8 cellular contexts compared by ENCODE assay signal in genomic region chr2:217434183-217434620, GRCh38.
DNase-seq lines count a peak whose midpoint lies in the region; ATAC-seq and TF ChIP-seq lines count a peak whose summit lies in the region.

No MANE protein-coding gene starts in this region.

- H3K4me1 ChIP-seq in endodermal cell (ENCODE audit: control insufficient read depth, insufficient read depth, low read length) (peaks cover 14% of the 10 kb centered on the region), lung (ENCODE audit: control insufficient read depth in 2 of 2, insufficient read depth in 2 of 2, low read length in 2 of 2) (peaks cover 11 to 20% of the 10 kb centered on the region in 2 donors)

- H3K9ac ChIP-seq in endodermal cell (ENCODE audit: extremely low read depth, low read length, poor library complexity, severe bottlenecking) = no peak overlapping the region

- H3K27ac ChIP-seq in endodermal cell (ENCODE audit: low read depth, low read length) (peak overlapping the region; percentile 74), lung (ENCODE audit: low read depth in 1 of 2, low read length in 1 of 2) (peak overlapping the region; percentile 1 to 43), substantia nigra (ENCODE audit: low read depth, low read length, poor library complexity, severe bottlenecking) (no peak overlapping the region)

- H3K4me3 Mint-ChIP-seq in endodermal cell = no peak overlapping the region

- H3K27ac Mint-ChIP-seq in endodermal cell = peak overlapping the region; percentile 72

- TF ChIP-seq CTCF in GM13977 (IDR thresholded peaks at IDR 0.05; ENCODE audit: extremely low read depth, insufficient read depth, missing control alignments) (no peak), endodermal cell (conservative IDR thresholded peaks at IDR 0.05) (no peak), lung (IDR thresholded peaks at IDR 0.05; ENCODE audit: control extremely low read depth, extremely low read depth) (no peak)

- H3K27me3 Mint-ChIP-seq in endodermal cell (ENCODE audit: insufficient read depth) = no peaks in the 10 kb centered on the region

- peak; percentile 98 for ATAC-seq in HG02642 (IDR thresholded peaks at IDR 0.05; ENCODE audit: poor library complexity, unreplicated experiment)
- ATAC-seq in SK-N-SH treated with all-trans-retinoic acid at 6 μM for 48 hours = peak; percentile 100
- peak; percentile 93 for ATAC-seq in lung (ENCODE audit: insufficient read depth, low FRiP score)

- H3K4me3 ChIP-seq in endodermal cell (ENCODE audit: low read length) = no peak overlapping the region
- H3K4me3 ChIP-seq in lung = no peak overlapping the region

- no peaks in the 10 kb centered on the region for H3K36me3 Mint-ChIP-seq in endodermal cell (ENCODE audit: low read depth)

- H3K9me3 ChIP-seq in endodermal cell (ENCODE audit: control insufficient read depth, low read length) (no peaks in the 10 kb centered on the region), lung (ENCODE audit: control insufficient read depth in 2 of 2, insufficient read depth in 1 of 2, low read length in 1 of 2) (peaks cover 0 to 1% of the 10 kb centered on the region in 2 donors)

- in situ Hi-C loops in ACHN (cut with HindIII; ENCODE audit: low pct_ligation_motif_present, low pct_unique_long_range_greater_than_20kb, low sequenced_read_pairs) = no loop called here
- in situ Hi-C loops in GM13977 (cut with MboI; ENCODE audit: low pct_unique_long_range_greater_than_20kb, low sequenced_read_pairs, unreplicated experiment) = no loop called here

- WGBS in endodermal cell (ENCODE audit: insufficient coverage in 1 of 2, insufficient read length in 1 of 2), 2 experiments = 11 to 21% methylated on average over 3 of the region's 3 CpGs
- 4 to 12% methylated on average over 3 of the region's 3 CpGs for WGBS in lung, 2 donors

- H3K27me3 ChIP-seq in endodermal cell (ENCODE audit: control insufficient read depth, insufficient read depth, low read length, poor library complexity, severe bottlenecking) = no peaks in the 10 kb centered on the region
- no peaks in the 10 kb centered on the region for H3K27me3 ChIP-seq in lung (ENCODE audit: control insufficient read depth, insufficient read depth)

- peak; percentile 83 for DNase-seq in ACHN
- DNase-seq in GM13977 (ENCODE audit: low spot score) = peak; percentile 72
- peak; percentile 91 for DNase-seq in NCI-H1105 treated with DMSO at 0.1 percent for 48 hours (lab: John Stamatoyannopoulos, UW)
- peak; percentile 93 for DNase-seq in endodermal cell
- DNase-seq in lung (ENCODE audit: low spot score) = peak; percentile 84
- DNase-seq in substantia nigra (lab: John Stamatoyannopoulos, UW) = peak in 47 of 49 donors; percentile 35 to 96 (median 82)

- H3K36me3 ChIP-seq in endodermal cell (ENCODE audit: control insufficient read depth, insufficient read depth, low read length) (no peaks in the 10 kb centered on the region), lung (ENCODE audit: control insufficient read depth in 2 of 2, insufficient read depth in 2 of 2, low read length in 2 of 2) (no peaks in the 10 kb centered on the region)

- no peaks in the 10 kb centered on the region for H3K9me3 Mint-ChIP-seq in endodermal cell

- H3K4me1 Mint-ChIP-seq in endodermal cell = peaks cover 44% of the 10 kb centered on the region

TF ChIP-seq in SK-N-SH treated with all-trans-retinoic acid at 6 μM for 48 hours, 23 proteins besides CTCF, POLR2A, EP300 and RAD21:
- no peak for TF ChIP-seq ISL1 (CRISPR knock-in tag; IDR thresholded peaks at IDR 0.05)
- TF ChIP-seq TCF4 (CRISPR knock-in tag; IDR thresholded peaks at IDR 0.05; ENCODE audit: borderline replicate concordance) = peak; percentile 59; the same call in 1 of the 2 replicates
